ENCODE assay signal across 16 cellular contexts in genomic region chr15:87557871-87558270, GRCh38.
A peak's percentile ranks its signal among the peaks of the same experiment; 100 is the strongest.
DNase-seq lines count a peak whose midpoint lies in the region; TF ChIP-seq lines count a peak whose summit lies in the region.
"Had no signal": no experiment of that assay in that cellular context is flagged by ENCODE, and none has a peak within 500 bp of the region (broad histone marks: within the 10 kb centered on the region; RNA-seq: fewer than 3 reads in every experiment).

No MANE protein-coding gene starts in this region.

- POLR2A ChIA-PET in HEK293T (lab: Yijun Ruan, JAX), result no interaction called here

- intact Hi-C loops in stomach (cut with DNase I; ENCODE audit: low total_unique reads), result no loop called here

- H3K4me1 Mint-ChIP-seq in progenitor cell of endocrine pancreas (ENCODE audit: low read depth), result peaks cover 18% of the 10 kb centered on the region
- H3K4me1 Mint-ChIP-seq: CD4-positive, alpha-beta memory T cell had no signal

- H3K36me3 ChIP-seq in stomach, result no peaks in the 10 kb centered on the region
- H3K36me3 ChIP-seq: BE2C had no signal

- no peak overlapping the region for H3K4me3 Mint-ChIP-seq in progenitor cell of endocrine pancreas (ENCODE audit: low read depth)
- H3K4me3 Mint-ChIP-seq: CD4-positive, alpha-beta memory T cell had no signal

- no peak overlapping the region for H3K27ac ChIP-seq in stomach
- H3K27ac ChIP-seq: C4-2B had no signal

- no peak overlapping the region for H3K4me3 ChIP-seq in fibroblast of the aortic adventitia (ENCODE audit: low read depth, low read length)
- H3K4me3 ChIP-seq in stomach, result no peak overlapping the region

- no peaks in the 10 kb centered on the region for H3K4me1 ChIP-seq in stomach
- H3K4me1 ChIP-seq: BE2C had no signal

- WGBS in stomach, 5 donors, result 17 to 38% (median 25%) methylated on average over 1 of the region's 1 CpG

- no peak for TF ChIP-seq POLR2A in stomach (IDR thresholded peaks at IDR 0.05)

- no peaks in the 10 kb centered on the region for H3K27me3 ChIP-seq in stomach
- H3K27me3 ChIP-seq: BE2C had no signal

- TF ChIP-seq CTCF in fibroblast of the aortic adventitia (IDR thresholded peaks at IDR 0.05; ENCODE audit: insufficient read depth, low read length) (no peak), progenitor cell of endocrine pancreas (IDR thresholded peaks at IDR 0.05; ENCODE audit: unreplicated experiment) (no peak), stomach (IDR thresholded peaks at IDR 0.05) (no peak)

- H3K27ac Mint-ChIP-seq in progenitor cell of endocrine pancreas, result peak overlapping the region; percentile 27
- H3K27ac Mint-ChIP-seq: CD4-positive, alpha-beta memory T cell had no signal

- H3K27me3 Mint-ChIP-seq in progenitor cell of endocrine pancreas, result peaks cover 37% of the 10 kb centered on the region

- peaks cover 0 to 17% (median 8%) of the 10 kb centered on the region in 4 donors for H3K9me3 ChIP-seq in stomach
- H3K9me3 ChIP-seq: BE2C had no signal

- no peak for TF ChIP-seq EP300 in stomach (IDR thresholded peaks at IDR 0.05)

- peaks cover 2% of the 10 kb centered on the region for H3K36me3 Mint-ChIP-seq in progenitor cell of endocrine pancreas (ENCODE audit: insufficient read depth)
- H3K36me3 Mint-ChIP-seq: CD4-positive, alpha-beta memory T cell had no signal

- CTCF ChIA-PET in HEK293T (lab: Yijun Ruan, JAX), result interaction anchor here (0.7 kb wide), 1 partner anchor 259 kb away, joined by 3 read pairs; no protein-coding TSS in a partner anchor

- H3K9me3 Mint-ChIP-seq in progenitor cell of endocrine pancreas (ENCODE audit: low read depth), result peaks cover 15% of the 10 kb centered on the region

- DNase-seq in M059J (ENCODE audit: low read depth), result peak; percentile 50
- peak; percentile 52 for DNase-seq in amniotic epithelial cell (ENCODE audit: low read depth)
- DNase-seq in fibroblast of the aortic adventitia (ENCODE audit: low read depth), result peak; percentile 38
- DNase-seq in progenitor cell of endocrine pancreas (ENCODE audit: low spot score, unreplicated experiment), result no peak
- no peak for DNase-seq in DMS53 (lab: John Stamatoyannopoulos, UW)
- no peak for DNase-seq in HEK293T (ENCODE audit: extremely low spot score)
- no peak for DNase-seq in GDM1 (lab: John Stamatoyannopoulos, UW)
- DNase-seq in stomach, result no peak
- DNase-seq: BE2C; CD4-positive, alpha-beta memory T cell; DMS79 treated with DMSO at 0.1 percent for 48 hours; EL; HCEC 1CT; IMR-90; KG1 had no signal

TF ChIP-seq in HEK293T, 16 proteins besides CTCF, POLR2A, EP300 and RAD21:
- TF ChIP-seq PKNOX1 (IDR thresholded peaks at IDR 0.05) (no peak), ELF4 (IDR thresholded peaks at IDR 0.05) (no peak), ARNT (IDR thresholded peaks at IDR 0.05) (no peak), L3MBTL2 (conservative IDR thresholded peaks at IDR 0.05) (no peak), LEF1 (IDR thresholded peaks at IDR 0.05; ENCODE audit: borderline replicate concordance) (no peak), FOXM1 (IDR thresholded peaks at IDR 0.05; ENCODE audit: borderline replicate concordance) (no peak), TARDBP (IDR thresholded peaks at IDR 0.05) (no peak), SP1 (IDR thresholded peaks at IDR 0.05) (no peak), FOXA1 (IDR thresholded peaks at IDR 0.05) (no peak), HDGF (IDR thresholded peaks at IDR 0.05; ENCODE audit: borderline replicate concordance) (no peak), CTBP1 (IDR thresholded peaks at IDR 0.05; ENCODE audit: borderline replicate concordance) (no peak), SUZ12 (IDR thresholded peaks at IDR 0.05) (no peak), BHLHE40 (IDR thresholded peaks at IDR 0.05; ENCODE audit: borderline replicate concordance) (no peak), NFRKB (IDR thresholded peaks at IDR 0.05) (no peak), FOXK2 (IDR thresholded peaks at IDR 0.05) (no peak)
TF ChIP-seq in HEK293T: peak in this region for 0.

Comparison
In these comparisons a context has a peak if more than half of its experiments do, and no peak if none do; other contexts are left out.
1. DNase-seq: peak in M059J (single experiment), amniotic epithelial cell (single experiment) and fibroblast of the aortic adventitia (single experiment); none in progenitor cell of endocrine pancreas (single experiment), DMS53 (single experiment), HEK293T (single experiment), GDM1 (single experiment) and stomach (single experiment).